Comparison of ENCODE assay signal across 18 cellular contexts in genomic region chr1:1062364-1063163, GRCh38. TPM values are rescaled to one million over a fixed set of nuclear protein-coding genes. Genes with fewer than 3 reads are reported as not detected.
DNase-seq lines count a peak whose midpoint lies in the region; FAIRE-seq and TF ChIP-seq lines count a peak whose summit lies in the region.
"Had no signal": no experiment of that assay in that cellular context is flagged by ENCODE, and none has a peak within 500 bp of the region (broad histone marks: within the 10 kb centered on the region; RNA-seq: fewer than 3 reads in every experiment).

No MANE protein-coding gene starts in this region.

- H3K4me3 ChIP-seq in BLaER1 (0 out of 2 replicates have a peak overlapping the region, but pooled peaks have one; percentile 20), GM23248 (no peak overlapping the region), fibroblast of pulmonary artery (replicated peaks; ENCODE audit: low read depth, low read length) (no peak overlapping the region)

- H3K27me3 ChIP-seq in BLaER1 (peaks cover 77% of the 10 kb centered on the region), GM23248 (replicated peaks; ENCODE audit: insufficient read depth) (peaks cover 24% of the 10 kb centered on the region)

- peaks cover 57% of the 10 kb centered on the region for H4K20me1 ChIP-seq in BLaER1
- no peaks in the 10 kb centered on the region for H4K20me1 ChIP-seq in GM23248 (ENCODE audit: insufficient read depth)

- TF ChIP-seq CTCF in fibroblast of pulmonary artery (IDR thresholded peaks at IDR 0.05; ENCODE audit: low read length, missing control alignments) = no peak

- no peaks in the 10 kb centered on the region for H3F3A ChIP-seq in GM23248 (ENCODE audit: insufficient read depth)

- H3K36me3 ChIP-seq in BLaER1 = no peaks in the 10 kb centered on the region
- no peaks in the 10 kb centered on the region for H3K36me3 ChIP-seq in GM23248 (ENCODE audit: low read depth)

- FAIRE-seq in GM12892 (lab: Jason Lieb, UNC) = no peak
- FAIRE-seq: colon, G401.6 had no signal

- no peak overlapping the region for H2AFZ ChIP-seq in GM23248

- TF ChIP-seq POLR2A in GM12892 (IDR thresholded peaks at IDR 0.05; ENCODE audit: low read depth, low read length) = no peak

- H3K36me3 Mint-ChIP-seq in activated T-cell treated with anti-CD3 and anti-CD28 coated beads, Interleukin-2, amount 50 U/mL, for 24 hours (ENCODE audit: low read depth) = peaks cover 18% of the 10 kb centered on the region

- no peaks in the 10 kb centered on the region for H3K79me2 ChIP-seq in GM23248 (ENCODE audit: insufficient read depth)

- DNase-seq in GM23248 (peak; percentile 29), fibroblast of pulmonary artery (ENCODE audit: low read depth) (peak; percentile 18), GM12892 (ENCODE audit: insufficient read length) (no peak), COLO829 (ENCODE audit: low spot score) (no peak), GM03348 (ENCODE audit: low spot score) (no peak)
- no peak for DNase-seq in activated T-cell treated with anti-CD3 and anti-CD28 coated beads, Interleukin-2, amount 50 U/mL, for 24 hours
- DNase-seq in central memory CD4-positive, alpha-beta T cell = no peak
- DNase-seq: activated CD4-positive, alpha-beta T cell treated with anti-CD3 and anti-CD28 coated beads, Interleukin-2, amount 50 U/mL, for 1 hour; NCI-H1694; NCI-H510A; stimulated activated CD4-positive, alpha-beta T cell treated with anti-CD3 and anti-CD28 coated beads, Interleukin-4, amount 100 ng/mL, for 1 hour had no signal

- no peaks in the 10 kb centered on the region for H3K9me3 ChIP-seq in BLaER1
- no peaks in the 10 kb centered on the region for H3K9me3 ChIP-seq in GM23248 (ENCODE audit: low read depth)

- H3K4me1 ChIP-seq in BLaER1 (peaks cover 86% of the 10 kb centered on the region), GM23248 (ENCODE audit: insufficient read depth) (no peaks in the 10 kb centered on the region)

- peaks cover 54% of the 10 kb centered on the region for H3K4me1 Mint-ChIP-seq in activated T-cell treated with anti-CD3 and anti-CD28 coated beads, Interleukin-2, amount 50 U/mL, for 24 hours (ENCODE audit: low read depth)

- peak overlapping the region; percentile 78 for H3K4me3 Mint-ChIP-seq in activated T-cell treated with anti-CD3 and anti-CD28 coated beads, Interleukin-2, amount 50 U/mL, for 24 hours
- H3K4me3 Mint-ChIP-seq: nephron had no signal

- H3K27me3 Mint-ChIP-seq in activated T-cell treated with anti-CD3 and anti-CD28 coated beads, Interleukin-2, amount 50 U/mL, for 24 hours = peaks cover 24% of the 10 kb centered on the region

- H3K27ac ChIP-seq in BLaER1 (no peak overlapping the region), GM23248 (no peak overlapping the region)
- H3K27ac ChIP-seq: KMS-11 had no signal

- H3K9me3 Mint-ChIP-seq in activated T-cell treated with anti-CD3 and anti-CD28 coated beads, Interleukin-2, amount 50 U/mL, for 24 hours = no peaks in the 10 kb centered on the region
- H3K9me3 Mint-ChIP-seq: nephron had no signal

- in situ Hi-C loops in GM23248 (cut with MboI) = no loop called here

- peak overlapping the region; percentile 87 for H3K27ac Mint-ChIP-seq in activated T-cell treated with anti-CD3 and anti-CD28 coated beads, Interleukin-2, amount 50 U/mL, for 24 hours
- H3K27ac Mint-ChIP-seq: nephron had no signal

- no peaks in the 10 kb centered on the region for H3K9me2 ChIP-seq in GM23248 (ENCODE audit: insufficient read depth)

- H3K9ac ChIP-seq in BLaER1 = no peak overlapping the region
- H3K9ac ChIP-seq in GM23248 = no peak overlapping the region
- H3K9ac ChIP-seq: KMS-11 had no signal

- H3K4me2 ChIP-seq in BLaER1 (peak overlapping the region; percentile 92), GM23248 (ENCODE audit: unreplicated experiment) (no peak overlapping the region)

- WGBS in GM23248 (ENCODE audit: low coverage in 1 of 2, low lambda C conversion rate in 2 of 2, missing lambda C conversion rate in 2 of 2), 2 experiments = 25% methylated on average over 22 to 27 of the region's 29 CpGs

RNA-seq across cellular contexts. Expression of gene RNF223, which starts 11.5 kb away (rescaled TPM):
- total RNA-seq in GM23248 (2014; rRNA removed; shearing (Covaris generic)) = not detected in 2 replicates
- polyA plus RNA-seq in GM23248 (2016; fragmentation: Nextera tagmentation; extraction: Ambion mirVana) = not detected in 2 replicates
- polyA plus RNA-seq in GM12892 (2012; ENCODE audit: missing spikeins) = 0.21 TPM
- total RNA-seq: H4, OCI-LY7 had no signal

RNA-seq across cellular contexts. Expression of gene AGRN, which starts 42.6 kb away (rescaled TPM):
- 43.2 and 55.1 TPM in 2 replicates for total RNA-seq in GM23248 (2014; rRNA removed; shearing (Covaris generic))
- polyA plus RNA-seq in GM23248 (2016; fragmentation: Nextera tagmentation; extraction: Ambion mirVana) = 1.4 and 1.8 TPM in 2 replicates
- polyA plus RNA-seq in GM12892 (2012; ENCODE audit: missing spikeins) = 15.1 TPM

RNA-seq across cellular contexts. Expression of gene ISG15, which starts 49.3 kb away (rescaled TPM):
- total RNA-seq in GM23248 (2014; rRNA removed; shearing (Covaris generic)) = 41.2 and 49.1 TPM in 2 replicates
- polyA plus RNA-seq in GM23248 (2016; fragmentation: Nextera tagmentation; extraction: Ambion mirVana) = 77.0 and 85.7 TPM in 2 replicates
- 54.6 TPM for polyA plus RNA-seq in GM12892 (2012; ENCODE audit: missing spikeins)

RNA-seq across cellular contexts. Expression of gene C1orf159, which starts 53.3 kb away (rescaled TPM):
- 5.2 and 13.1 TPM in 2 replicates for total RNA-seq in GM23248 (2014; rRNA removed; shearing (Covaris generic))
- 11.0 and 11.4 TPM in 2 replicates for polyA plus RNA-seq in GM23248 (2016; fragmentation: Nextera tagmentation; extraction: Ambion mirVana)
- 2.9 TPM for polyA plus RNA-seq in GM12892 (2012; ENCODE audit: missing spikeins)

Comparison
In these comparisons a context has a peak if more than half of its experiments do, and no peak if none do; other contexts are left out.
1. DNase-seq: peak in GM23248 (single experiment) and fibroblast of pulmonary artery (single experiment); none in activated T-cell treated with anti-CD3 and anti-CD28 coated beads, Interleukin-2, amount 50 U/mL, for 24 hours (single experiment), GM12892 (single experiment), COLO829 (single experiment), central memory CD4-positive, alpha-beta T cell (single experiment) and GM03348 (single experiment).